ENCODE assay signal across 2 cellular contexts in the genomic region with DNA sequence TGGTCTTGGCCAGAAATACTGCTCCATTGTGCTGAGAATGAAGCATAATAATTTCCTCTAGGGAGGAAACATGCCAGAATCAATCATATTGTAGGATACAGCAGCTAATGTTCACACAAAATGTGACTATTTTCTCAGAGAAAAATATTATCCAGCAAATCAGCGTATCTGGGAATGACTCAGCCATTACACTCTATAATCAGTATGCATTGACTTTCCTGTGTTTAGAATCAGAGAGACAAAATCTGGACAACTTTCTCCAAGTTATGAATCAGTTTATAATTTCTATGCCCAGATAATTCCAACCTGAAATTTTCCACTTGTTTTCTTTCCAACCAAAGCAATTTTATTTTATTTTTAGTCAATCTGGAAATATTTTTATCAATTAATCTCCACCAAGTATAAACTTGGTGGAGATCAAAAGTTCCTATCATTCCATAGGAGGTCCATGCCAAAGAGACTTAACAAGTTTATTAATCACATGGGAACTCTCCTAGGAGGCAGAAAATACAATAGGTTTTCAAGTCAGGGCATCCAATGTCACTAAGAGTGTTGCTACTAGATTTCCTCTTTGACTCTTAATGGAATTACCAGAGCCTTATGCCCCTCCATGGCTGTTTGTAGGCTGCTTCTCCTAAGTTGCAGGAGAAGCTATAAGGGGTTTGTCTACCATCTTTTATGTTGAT.
TF ChIP-seq lines count a peak whose summit lies in the region.

No MANE protein-coding gene starts in this region.

TF ChIP-seq in SK-N-SH, 30 proteins besides CTCF, POLR2A, EP300 and RAD21:
- TF ChIP-seq FOSL2 (IDR thresholded peaks at IDR 0.05; ENCODE audit: borderline replicate concordance, low read depth) (peak; percentile 70; the same call in 1 of the 2 replicates), NFIC (IDR thresholded peaks at IDR 0.05; ENCODE audit: borderline replicate concordance) (peak; percentile 56), FOXJ3 (CRISPR knock-in tag; IDR thresholded peaks at IDR 0.05) (no peak), JUND (IDR thresholded peaks at IDR 0.05) (peak; percentile 63), TEAD4 (IDR thresholded peaks at IDR 0.05; ENCODE audit: borderline replicate concordance, insufficient read depth) (peak; percentile 38; the same call in 1 of the 2 replicates), TCF12 (IDR thresholded peaks at IDR 0.05) (peak; percentile 45), GATA2 (CRISPR knock-in tag; IDR thresholded peaks at IDR 0.05) (no peak), RXRA (IDR thresholded peaks at IDR 0.05; ENCODE audit: borderline replicate concordance, low read depth) (peak; percentile 51), FOXM1 (IDR thresholded peaks at IDR 0.05; ENCODE audit: low read depth) (0 out of 2 replicates have a peak, but pooled peaks have one; percentile 43)
- TF ChIP-seq, protein P1, sequence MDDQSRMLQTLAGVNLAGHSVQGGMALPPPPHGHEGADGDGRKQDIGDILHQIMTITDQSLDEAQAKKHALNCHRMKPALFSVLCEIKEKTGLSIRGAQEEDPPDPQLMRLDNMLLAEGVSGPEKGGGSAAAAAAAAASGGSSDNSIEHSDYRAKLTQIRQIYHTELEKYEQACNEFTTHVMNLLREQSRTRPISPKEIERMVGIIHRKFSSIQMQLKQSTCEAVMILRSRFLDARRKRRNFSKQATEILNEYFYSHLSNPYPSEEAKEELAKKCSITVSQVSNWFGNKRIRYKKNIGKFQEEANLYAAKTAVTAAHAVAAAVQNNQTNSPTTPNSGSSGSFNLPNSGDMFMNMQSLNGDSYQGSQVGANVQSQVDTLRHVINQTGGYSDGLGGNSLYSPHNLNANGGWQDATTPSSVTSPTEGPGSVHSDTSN (IDR thresholded peaks at IDR 0.05) = peak; percentile 46; the same call in 1 of the 2 replicates
TF ChIP-seq in SK-N-SH: peak in this region for 8.

TF ChIP-seq in endothelial cell of umbilical vein, 7 proteins besides CTCF, POLR2A, EP300 and RAD21:
- TF ChIP-seq MYC (IDR thresholded peaks at IDR 0.05; ENCODE audit: low read depth, low read length) (no peak), POLR2AphosphoS5 (IDR thresholded peaks at IDR 0.05; ENCODE audit: insufficient read depth, low read depth, low read length) (peak; percentile 28), GATA2 (IDR thresholded peaks at IDR 0.05; ENCODE audit: insufficient read depth, insufficient read length, low read depth, low read length) (peak; percentile 77), JUN (IDR thresholded peaks at IDR 0.05; ENCODE audit: borderline replicate concordance, insufficient read depth, insufficient read length, low read depth) (peak; percentile 77), FOS (IDR thresholded peaks at IDR 0.05; ENCODE audit: borderline replicate concordance, insufficient read depth, low read length) (peak; percentile 86), EZH2 (IDR thresholded peaks at IDR 0.05; ENCODE audit: borderline replicate concordance, low read depth, low read length, severe bottlenecking) (no peak)
- TF ChIP-seq, protein P2, sequence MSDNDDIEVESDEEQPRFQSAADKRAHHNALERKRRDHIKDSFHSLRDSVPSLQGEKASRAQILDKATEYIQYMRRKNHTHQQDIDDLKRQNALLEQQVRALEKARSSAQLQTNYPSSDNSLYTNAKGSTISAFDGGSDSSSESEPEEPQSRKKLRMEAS (IDR thresholded peaks at IDR 0.05; ENCODE audit: insufficient read depth, insufficient read length) = no peak
